1 cellular context compared by ENCODE assay signal in the genomic region with DNA sequence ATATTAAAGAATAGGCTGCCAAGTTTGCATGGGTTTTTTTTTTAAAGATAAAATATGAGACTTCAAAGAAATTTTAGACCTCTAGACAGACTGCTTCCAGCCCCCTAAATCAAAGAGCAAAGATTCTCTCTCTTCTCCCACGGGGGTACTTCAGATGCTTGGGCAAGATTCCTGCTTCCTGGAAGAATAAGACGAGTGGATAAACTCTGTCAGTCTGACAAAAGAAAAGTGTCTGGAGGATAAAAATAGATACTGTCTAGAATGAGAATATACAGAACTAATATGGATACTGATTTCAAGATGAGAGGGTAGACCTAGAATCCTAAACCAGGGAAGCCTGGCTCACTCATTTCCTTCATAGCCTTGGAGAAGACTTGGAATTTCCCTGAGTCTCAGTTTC.
TF ChIP-seq lines count a peak whose summit lies in the region.

No MANE protein-coding gene starts in this region.

TF ChIP-seq in SK-N-SH treated with all-trans-retinoic acid at 6 μM for 48 hours, 23 proteins besides CTCF, POLR2A, EP300 and RAD21 (continued from another document):
- TF ChIP-seq, protein P1, sequence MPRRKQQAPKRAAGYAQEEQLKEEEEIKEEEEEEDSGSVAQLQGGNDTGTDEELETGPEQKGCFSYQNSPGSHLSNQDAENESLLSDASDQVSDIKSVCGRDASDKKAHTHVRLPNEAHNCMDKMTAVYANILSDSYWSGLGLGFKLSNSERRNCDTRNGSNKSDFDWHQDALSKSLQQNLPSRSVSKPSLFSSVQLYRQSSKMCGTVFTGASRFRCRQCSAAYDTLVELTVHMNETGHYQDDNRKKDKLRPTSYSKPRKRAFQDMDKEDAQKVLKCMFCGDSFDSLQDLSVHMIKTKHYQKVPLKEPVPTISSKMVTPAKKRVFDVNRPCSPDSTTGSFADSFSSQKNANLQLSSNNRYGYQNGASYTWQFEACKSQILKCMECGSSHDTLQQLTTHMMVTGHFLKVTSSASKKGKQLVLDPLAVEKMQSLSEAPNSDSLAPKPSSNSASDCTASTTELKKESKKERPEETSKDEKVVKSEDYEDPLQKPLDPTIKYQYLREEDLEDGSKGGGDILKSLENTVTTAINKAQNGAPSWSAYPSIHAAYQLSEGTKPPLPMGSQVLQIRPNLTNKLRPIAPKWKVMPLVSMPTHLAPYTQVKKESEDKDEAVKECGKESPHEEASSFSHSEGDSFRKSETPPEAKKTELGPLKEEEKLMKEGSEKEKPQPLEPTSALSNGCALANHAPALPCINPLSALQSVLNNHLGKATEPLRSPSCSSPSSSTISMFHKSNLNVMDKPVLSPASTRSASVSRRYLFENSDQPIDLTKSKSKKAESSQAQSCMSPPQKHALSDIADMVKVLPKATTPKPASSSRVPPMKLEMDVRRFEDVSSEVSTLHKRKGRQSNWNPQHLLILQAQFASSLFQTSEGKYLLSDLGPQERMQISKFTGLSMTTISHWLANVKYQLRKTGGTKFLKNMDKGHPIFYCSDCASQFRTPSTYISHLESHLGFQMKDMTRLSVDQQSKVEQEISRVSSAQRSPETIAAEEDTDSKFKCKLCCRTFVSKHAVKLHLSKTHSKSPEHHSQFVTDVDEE (CRISPR knock-in tag; IDR thresholded peaks at IDR 0.05) = no peak
- TF ChIP-seq ZFP3 (CRISPR knock-in tag; IDR thresholded peaks at IDR 0.05) (no peak), OSR1 (CRISPR knock-in tag; IDR thresholded peaks at IDR 0.05) (0 out of 2 replicates have a peak, but pooled peaks have one; percentile 41), CSDC2 (CRISPR knock-in tag; IDR thresholded peaks at IDR 0.05) (no peak)
